In the genomic region with DNA sequence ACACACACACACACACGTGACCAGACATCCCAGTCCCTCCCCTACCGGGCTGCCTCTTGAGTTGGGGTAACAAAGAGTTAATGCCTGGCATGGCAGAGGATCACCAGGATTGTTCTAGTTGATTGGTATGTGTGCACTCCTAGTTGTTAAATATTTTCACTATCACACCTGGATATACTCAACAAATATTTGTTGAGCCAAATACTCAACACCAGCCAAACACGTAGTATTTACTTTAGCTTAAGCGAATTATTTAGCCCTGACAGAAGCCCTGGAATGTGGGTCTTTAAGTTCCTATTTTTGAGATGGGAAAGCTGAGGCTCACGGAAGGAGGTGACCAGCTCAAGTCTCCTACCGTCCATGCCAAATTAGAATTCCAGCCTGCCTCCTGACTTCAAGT, we compare ENCODE assay signal across 11 cellular contexts. TPM values are rescaled to one million over a fixed set of nuclear protein-coding genes. Genes with fewer than 3 reads are reported as not detected.
DNase-seq lines count a peak whose midpoint lies in the region; ATAC-seq and TF ChIP-seq lines count a peak whose summit lies in the region.
"Had no signal": no experiment of that assay in that cellular context is flagged by ENCODE, and none has a peak within 500 bp of the region (broad histone marks: within the 10 kb centered on the region; RNA-seq: fewer than 3 reads in every experiment).

No MANE protein-coding gene starts in this region.

- intact Hi-C loops in activated naive CD4-positive, alpha-beta T cell treated with anti-CD3 and anti-CD28 coated beads for 36 hours (cut with micrococcal nuclease) = no loop called here

- peaks cover 49% of the 10 kb centered on the region for H3K36me3 ChIP-seq in thymus (ENCODE audit: control insufficient read depth, insufficient read depth)

- peaks cover 89% of the 10 kb centered on the region for H3K4me1 Mint-ChIP-seq in activated naive CD4-positive, alpha-beta T cell treated with anti-CD3 and anti-CD28 coated beads for 36 hours (ENCODE audit: low read depth)
- H3K4me1 Mint-ChIP-seq in T-helper 17 cell (peaks cover 65% of the 10 kb centered on the region), immature natural killer cell (peaks cover 89 to 100% of the 10 kb centered on the region in 2 donors), endothelial cell (ENCODE audit: unreplicated experiment) (peaks cover 19% of the 10 kb centered on the region)

- CTCF ChIA-PET in activated naive CD4-positive, alpha-beta T cell treated with anti-CD3 and anti-CD28 coated beads for 36 hours (lab: Charles Lee) = interaction anchor here (1.0 to 1.4 kb wide), 2 partner anchors 32 to 116 kb away, joined by 4 read pairs; no protein-coding TSS in a partner anchor

- no peaks in the 10 kb centered on the region for H3K27me3 Mint-ChIP-seq in activated naive CD4-positive, alpha-beta T cell treated with anti-CD3 and anti-CD28 coated beads for 36 hours (ENCODE audit: low read depth)
- H3K27me3 Mint-ChIP-seq in T-helper 17 cell = no peaks in the 10 kb centered on the region
- peaks cover 3 to 13% (median 5%) of the 10 kb centered on the region in 3 donors for H3K27me3 Mint-ChIP-seq in immature natural killer cell (ENCODE audit: low read depth in 3 of 3)
- peaks cover 2% of the 10 kb centered on the region for H3K27me3 Mint-ChIP-seq in endothelial cell (ENCODE audit: unreplicated experiment)

- H3K27me3 ChIP-seq in thymus (ENCODE audit: control insufficient read depth, insufficient read depth) = no peaks in the 10 kb centered on the region

- H3K36me3 Mint-ChIP-seq in activated naive CD4-positive, alpha-beta T cell treated with anti-CD3 and anti-CD28 coated beads for 36 hours (ENCODE audit: low read depth) = peaks cover 52% of the 10 kb centered on the region
- H3K36me3 Mint-ChIP-seq in T-helper 17 cell (ENCODE audit: low read depth) (peaks cover 14% of the 10 kb centered on the region), immature natural killer cell (peaks cover 14 to 47% (median 28%) of the 10 kb centered on the region in 3 donors), endothelial cell (ENCODE audit: low read depth, unreplicated experiment) (no peaks in the 10 kb centered on the region)

- no peaks in the 10 kb centered on the region for H3K9me3 Mint-ChIP-seq in activated naive CD4-positive, alpha-beta T cell treated with anti-CD3 and anti-CD28 coated beads for 36 hours
- H3K9me3 Mint-ChIP-seq in immature natural killer cell (peaks cover 0 to 1% (median 0%) of the 10 kb centered on the region in 6 donors), endothelial cell (ENCODE audit: unreplicated experiment) (no peaks in the 10 kb centered on the region)

- ATAC-seq in T-helper 17 cell (no peak), GM21381 (IDR thresholded peaks at IDR 0.05; ENCODE audit: unreplicated experiment) (no peak)

- H3K9me3 ChIP-seq in T-helper 17 cell (ENCODE audit: control insufficient read depth, low read length, poor library complexity, severe bottlenecking) (no peaks in the 10 kb centered on the region), thymus (ENCODE audit: control insufficient read depth) (no peaks in the 10 kb centered on the region)

- H3K4me1 ChIP-seq in thymus (ENCODE audit: control insufficient read depth, insufficient read depth, low read length) = peaks cover 77% of the 10 kb centered on the region

- no peak for DNase-seq in activated naive CD4-positive, alpha-beta T cell treated with anti-CD3 and anti-CD28 coated beads for 36 hours
- no peak for DNase-seq in activated naive CD4-positive, alpha-beta T cell (lab: John Stamatoyannopoulos, UW)
- no peak for DNase-seq in T-helper 17 cell
- no peak for DNase-seq in immature natural killer cell
- DNase-seq in endothelial cell (ENCODE audit: low spot score) = no peak
- no peak for DNase-seq in activated T-cell treated with anti-CD3 and anti-CD28 coated beads for 4 hours
- DNase-seq: activated effector memory CD4-positive, alpha-beta T cell treated with Interleukin-2 at 50 U/mL for 16 hours; stimulated activated CD8-positive, alpha-beta memory T cell treated with anti-CD3 and anti-CD28 coated beads, Interleukin-4, amount 100 ng/mL, for 48 hours had no signal

- 90% methylated on average over 6 of the region's 6 CpGs for WGBS in thymus

- peak overlapping the region; percentile 99 for H3K27ac ChIP-seq in thymus (ENCODE audit: low read depth)

- H3K27ac Mint-ChIP-seq in activated naive CD4-positive, alpha-beta T cell treated with anti-CD3 and anti-CD28 coated beads for 36 hours = peak overlapping the region; percentile 91
- H3K27ac Mint-ChIP-seq in T-helper 17 cell = peak overlapping the region; percentile 95
- peak overlapping the region; percentile 93 to 99 (median 98) for H3K27ac Mint-ChIP-seq in immature natural killer cell
- H3K27ac Mint-ChIP-seq in endothelial cell (ENCODE audit: unreplicated experiment) = no peak overlapping the region

- H3K4me3 Mint-ChIP-seq in activated naive CD4-positive, alpha-beta T cell treated with anti-CD3 and anti-CD28 coated beads for 36 hours = no peak overlapping the region
- H3K4me3 Mint-ChIP-seq in T-helper 17 cell (peak overlapping the region; percentile 91), immature natural killer cell (peak overlapping the region; percentile 76 to 88 (median 84)), endothelial cell (ENCODE audit: unreplicated experiment) (no peak overlapping the region)

- H3K4me3 ChIP-seq in thymus (ENCODE audit: low read length) = no peak overlapping the region

- no peak for TF ChIP-seq CTCF in endothelial cell (IDR thresholded peaks at IDR 0.05; ENCODE audit: unreplicated experiment)

RNA-seq across cellular contexts. Expression of gene CD3E, which starts 10.5 kb away (rescaled TPM):
- 100 to 1,000 TPM; 377 to 415 TPM for total RNA-seq in activated naive CD4-positive, alpha-beta T cell treated with anti-CD3 and anti-CD28 coated beads for 36 hours
- 100 to 1,000 TPM; 511 to 544 TPM for total RNA-seq in T-helper 17 cell
- 100 to 1,000 TPM in 2 of 3 donors, 10 to 100 TPM in 1; 50.4 to 456 (median 296) TPM for polyA plus RNA-seq in immature natural killer cell
- polyA plus RNA-seq in thymus = 328 TPM
- total RNA-seq in endothelial cell (ENCODE audit: unreplicated experiment) = not detected
- total RNA-seq: glomerular endothelial cell had no signal

RNA-seq across cellular contexts. Expression of gene CD3D, which starts 27.5 kb away (rescaled TPM):
- 100 to 1,000 TPM; 259 to 285 TPM for total RNA-seq in activated naive CD4-positive, alpha-beta T cell treated with anti-CD3 and anti-CD28 coated beads for 36 hours
- 100 to 1,000 TPM; 313 to 354 TPM for total RNA-seq in T-helper 17 cell
- polyA plus RNA-seq in immature natural killer cell = 10 to 100 TPM; 19.8 to 97.2 (median 20.5) TPM
- polyA plus RNA-seq in thymus = 501 TPM
- not detected for total RNA-seq in endothelial cell (ENCODE audit: unreplicated experiment)
- total RNA-seq: glomerular endothelial cell had no signal

RNA-seq across cellular contexts. Expression of gene CD3G, which starts 29.2 kb away (rescaled TPM):
- 100 to 1,000 TPM; 103 to 106 TPM for total RNA-seq in activated naive CD4-positive, alpha-beta T cell treated with anti-CD3 and anti-CD28 coated beads for 36 hours
- total RNA-seq in T-helper 17 cell = 100 to 1,000 TPM; 156 to 170 TPM
- 10 to 100 TPM in 2 of 3 donors, 1 to 10 TPM in 1; 4.1 to 40.7 (median 10.8) TPM for polyA plus RNA-seq in immature natural killer cell
- polyA plus RNA-seq in thymus = 32.0 TPM
- not detected for total RNA-seq in endothelial cell (ENCODE audit: unreplicated experiment)
- total RNA-seq: glomerular endothelial cell had no signal

RNA-seq across cellular contexts. Expression of gene UBE4A, which starts 44.4 kb away (rescaled TPM):
- 10 to 100 TPM; 35.3 to 35.7 TPM for total RNA-seq in activated naive CD4-positive, alpha-beta T cell treated with anti-CD3 and anti-CD28 coated beads for 36 hours
- 10 to 100 TPM; 39.4 to 43.5 TPM for total RNA-seq in T-helper 17 cell
- polyA plus RNA-seq in immature natural killer cell = 10 to 100 TPM; 13.7 to 26.3 (median 14.1) TPM
- 40.6 TPM for polyA plus RNA-seq in thymus
- 32.0 TPM for total RNA-seq in endothelial cell (ENCODE audit: unreplicated experiment)

RNA-seq across cellular contexts. Expression of gene MPZL2, which starts 50.9 kb away (rescaled TPM):
- 10 to 100 TPM; 25.3 to 28.4 TPM for total RNA-seq in activated naive CD4-positive, alpha-beta T cell treated with anti-CD3 and anti-CD28 coated beads for 36 hours
- total RNA-seq in T-helper 17 cell (under 1 TPM; 0.50 to 0.99 TPM), endothelial cell (ENCODE audit: unreplicated experiment) (1.0 TPM)
- polyA plus RNA-seq in immature natural killer cell (1 to 10 TPM in 1 of 3 donors, under 1 TPM in 2; 0.17 to 1.5 (median 0.49) TPM), thymus (47.7 TPM)

Comparison
In these comparisons a context has a peak if more than half of its experiments do, and no peak if none do; other contexts are left out.
1. H3K4me3 Mint-ChIP-seq: peak in T-helper 17 cell (single experiment) and immature natural killer cell (5 of 5); none in activated naive CD4-positive, alpha-beta T cell treated with anti-CD3 and anti-CD28 coated beads for 36 hours (single experiment) and endothelial cell (single experiment).
2. RNA of gene CD3E, which starts 10.5 kb away (total RNA-seq): 511 to 544 TPM in T-helper 17 cell and 377 to 415 TPM in activated naive CD4-positive, alpha-beta T cell treated with anti-CD3 and anti-CD28 coated beads for 36 hours; not detected in endothelial cell (single experiment); every median in the first group is over 100 times any median in the second.
3. RNA of gene CD3D, which starts 27.5 kb away (total RNA-seq): 313 to 354 TPM in T-helper 17 cell and 259 to 285 TPM in activated naive CD4-positive, alpha-beta T cell treated with anti-CD3 and anti-CD28 coated beads for 36 hours; not detected in endothelial cell (single experiment); every median in the first group is over 100 times any median in the second.
4. RNA of gene CD3G, which starts 29.2 kb away (total RNA-seq): 156 to 170 TPM in T-helper 17 cell and 103 to 106 TPM in activated naive CD4-positive, alpha-beta T cell treated with anti-CD3 and anti-CD28 coated beads for 36 hours; not detected in endothelial cell (single experiment); every median in the first group is over 100 times any median in the second.